17 cellular contexts compared by ENCODE assay signal in genomic region chr3:62493116-62493801, GRCh38.
DNase-seq lines count a peak whose midpoint lies in the region; ATAC-seq, FAIRE-seq and TF ChIP-seq lines count a peak whose summit lies in the region.
"Had no signal": no experiment of that assay in that cellular context is flagged by ENCODE, and none has a peak within 500 bp of the region (broad histone marks: within the 10 kb centered on the region; RNA-seq: fewer than 3 reads in every experiment).

No MANE protein-coding gene starts in this region.

- H3K4ac ChIP-seq in H1 (replicated peaks; ENCODE audit: insufficient read length, low read depth, low read length) = no peak overlapping the region

- H3K23ac ChIP-seq in H1 (ENCODE audit: insufficient read length) = no peak overlapping the region

- no peak overlapping the region for H2AK5ac ChIP-seq in H1 (ENCODE audit: low read depth, low read length)

- TF ChIP-seq CTCF in LNCAP (IDR thresholded peaks at IDR 0.05) (peak; percentile 32; the same call in 1 of the 2 replicates), H1 (IDR thresholded peaks at IDR 0.05; ENCODE audit: control extremely low read depth in 1 of 3, insufficient read depth in 1 of 3, low read depth in 1 of 3, low read length in 3 of 3) (peak in 2 of 3 experiments; percentile 30 to 62; a peak in 2 of 4 replicates)

- no peaks in the 10 kb centered on the region for H3K27me3 ChIP-seq in H1 (replicated peaks in 1 of 4; ENCODE audit: control insufficient read depth in 3 of 4, extremely low read depth in 1 of 4, insufficient read depth in 3 of 4, low read length in 3 of 4)
- H3K27me3 ChIP-seq: Peyer's patch, tibial nerve had no signal

- no peak overlapping the region for H2AFZ ChIP-seq in H1 (ENCODE audit: low read length)

- POLR2A ChIA-PET in H1 (lab: Charles Lee; ENCODE audit: partially characterized antibody) = no interaction called here

- H2BK120ac ChIP-seq in H1 (replicated peaks; ENCODE audit: low read depth, low read length) = no peak overlapping the region

- no peak overlapping the region for H3K9ac ChIP-seq in H1 (replicated peaks in 1 of 4; ENCODE audit: extremely low read depth in 1 of 4, low read depth in 3 of 4, low read length in 3 of 4)

- no peak overlapping the region for H4K5ac ChIP-seq in H1 (ENCODE audit: insufficient read length, low read depth, low read length)

- CTCF ChIA-PET in H1 (lab: Charles Lee; ENCODE audit: partially characterized antibody) = interaction anchor here (0.9 to 4.0 kb wide), 9 partner anchors 11 to 158 kb away, joined by 3 to 39 read pairs (median 4); no protein-coding TSS in a partner anchor

- WGBS in H1 (ENCODE audit: extremely low coverage in 1 of 2, insufficient coverage in 1 of 2, insufficient read length in 1 of 2, insufficient replicate concordance in 2 of 2, low coverage in 1 of 2, low lambda C conversion rate in 2 of 2, missing lambda C conversion rate in 1 of 2), 2 experiments = 79% methylated on average over 4 of the region's 4 CpGs; no CpG with 5 or more reads in 1 of the 2 experiments

- TF ChIP-seq POLR2A in H1 (IDR thresholded peaks at IDR 0.05; ENCODE audit: control extremely low read depth in 1 of 2, low read depth in 2 of 2, low read length in 2 of 2) = no peak

- no peak for FAIRE-seq in H1 (lab: Jason Lieb, UNC)
- FAIRE-seq: A549 had no signal

- H3K14ac ChIP-seq in H1 (ENCODE audit: insufficient read length) = no peak overlapping the region

- no peaks in the 10 kb centered on the region for H3K79me1 ChIP-seq in H1 (ENCODE audit: low read depth, low read length)

- TF ChIP-seq RAD21 in H1 (IDR thresholded peaks at IDR 0.05 in 1 of 2, conservative IDR thresholded peaks at IDR 0.05 in 1 of 2; ENCODE audit: low read depth in 2 of 2, low read length in 2 of 2) = peak; percentile 37 to 51

- DNase-seq in NCI-H1694 treated with DMSO at 0.1 percent for 48 hours (lab: John Stamatoyannopoulos, UW) (peak; percentile 24), NCI-H1694 (lab: John Stamatoyannopoulos, UW) (no peak), H1 (ENCODE audit: low read depth in 1 of 2, low spot score in 2 of 2) (no peak), retina (peak; percentile 58), amniotic stem cell (lab: John Stamatoyannopoulos, UW) (no peak), NCI-H187 treated with DMSO at 0.1 percent for 48 hours (lab: John Stamatoyannopoulos, UW) (no peak)
- DNase-seq: activated CD8-positive, alpha-beta memory T cell treated with anti-CD3 and anti-CD28 coated beads for 24 hours; activated naive CD4-positive, alpha-beta T cell treated with Interleukin-2 at 50 U/mL for 16 hours; foreskin melanocyte; NCI-H2171; Peyer's patch; T1000 had no signal

- no peaks in the 10 kb centered on the region for H3K79me2 ChIP-seq in H1 (ENCODE audit: control insufficient read depth in 1 of 2, insufficient read depth in 2 of 2, low read length in 2 of 2)

- H3K56ac ChIP-seq in H1 (replicated peaks; ENCODE audit: insufficient read length, low read depth, low read length) = no peak overlapping the region

- no peak overlapping the region for H2BK20ac ChIP-seq in H1 (ENCODE audit: low read length)

- no peak for ATAC-seq in GM18511 (IDR thresholded peaks at IDR 0.05; ENCODE audit: unreplicated experiment)
- ATAC-seq: A549 had no signal

- no peaks in the 10 kb centered on the region for H3K9me3 ChIP-seq in H1 (ENCODE audit: insufficient read depth in 2 of 2, low read depth in 1 of 2, low read length in 1 of 2)
- H3K9me3 ChIP-seq: A549, Peyer's patch, tibial nerve had no signal

- H3K4me3 ChIP-seq in H1 (ENCODE audit: extremely low read depth in 1 of 4, insufficient read depth in 2 of 4, low read depth in 3 of 4, low read length in 4 of 4) = no peak overlapping the region
- H3K4me3 ChIP-seq: A549, coronary artery, Peyer's patch, tibial nerve had no signal

- no peak overlapping the region for H4K8ac ChIP-seq in H1 (ENCODE audit: extremely low read depth, insufficient read depth, low read length)

- no peak overlapping the region for H3K27ac ChIP-seq in H1 (ENCODE audit: low read depth, low read length)
- H3K27ac ChIP-seq: A549, coronary artery, Peyer's patch had no signal

- no peaks in the 10 kb centered on the region for H3K4me1 ChIP-seq in H1 (replicated peaks in 1 of 4; ENCODE audit: control insufficient read depth in 3 of 4, insufficient read depth in 4 of 4, low read length in 3 of 4)
- H3K4me1 ChIP-seq: A549, Peyer's patch, tibial nerve had no signal

- H4K91ac ChIP-seq in H1 (replicated peaks; ENCODE audit: insufficient read length, low read length) = no peak overlapping the region

- H2BK12ac ChIP-seq in H1 (ENCODE audit: low read depth, low read length) = no peak overlapping the region

- H3K23me2 ChIP-seq in H1 (ENCODE audit: low read depth, low read length) = no peaks in the 10 kb centered on the region; the same call in 1 of the 2 replicates

- no peaks in the 10 kb centered on the region for H4K20me1 ChIP-seq in H1 (replicated peaks in 1 of 2; ENCODE audit: control insufficient read depth in 1 of 2, insufficient read depth in 2 of 2, low read length in 2 of 2)

- no peak overlapping the region for H2BK5ac ChIP-seq in H1 (ENCODE audit: low read depth, low read length)

- TF ChIP-seq EP300 in H1 (IDR thresholded peaks at IDR 0.05; ENCODE audit: borderline replicate concordance in 1 of 2, low read depth in 2 of 2, low read length in 2 of 2) = no peak

- no peak overlapping the region for H3K18ac ChIP-seq in H1 (ENCODE audit: extremely low read depth, low read length)

- H2BK15ac ChIP-seq in H1 (ENCODE audit: low read length) = no peak overlapping the region

- no peaks in the 10 kb centered on the region for H3K36me3 ChIP-seq in H1 (ENCODE audit: control insufficient read depth in 2 of 4, insufficient read depth in 4 of 4, low read length in 3 of 4)
- H3K36me3 ChIP-seq: Peyer's patch, tibial nerve had no signal

- H3K4me2 ChIP-seq in H1 (ENCODE audit: insufficient read depth in 1 of 2, low read depth in 2 of 2, low read length in 2 of 2) = no peak overlapping the region
- H3K4me2 ChIP-seq: A549 had no signal

TF ChIP-seq in H1, 55 proteins besides CTCF, POLR2A, EP300 and RAD21:
- no peak for TF ChIP-seq BACH1 (IDR thresholded peaks at IDR 0.05; ENCODE audit: low read length)
- no peak for TF ChIP-seq RFX5 (IDR thresholded peaks at IDR 0.05; ENCODE audit: borderline replicate concordance, low read depth, low read length)
- TF ChIP-seq HDAC2 (IDR thresholded peaks at IDR 0.05; ENCODE audit: borderline replicate concordance in 1 of 2, low read depth in 2 of 2, low read length in 2 of 2) = no peak
- TF ChIP-seq BRCA1 (IDR thresholded peaks at IDR 0.05; ENCODE audit: low read depth, low read length) = no peak
- no peak for TF ChIP-seq TAF1 (IDR thresholded peaks at IDR 0.05; ENCODE audit: low read depth, low read length)
- no peak for TF ChIP-seq FOSL1 (IDR thresholded peaks at IDR 0.05; ENCODE audit: insufficient read depth, low read depth, low read length)

Comparison
In these comparisons a context has a peak if more than half of its experiments do, and no peak if none do; other contexts are left out.
1. DNase-seq: peak in NCI-H1694 treated with DMSO at 0.1 percent for 48 hours (single experiment) and retina (single experiment); none in NCI-H1694 (single experiment), H1 (0 of 2), amniotic stem cell (single experiment) and NCI-H187 treated with DMSO at 0.1 percent for 48 hours (single experiment).